In the genomic region with DNA sequence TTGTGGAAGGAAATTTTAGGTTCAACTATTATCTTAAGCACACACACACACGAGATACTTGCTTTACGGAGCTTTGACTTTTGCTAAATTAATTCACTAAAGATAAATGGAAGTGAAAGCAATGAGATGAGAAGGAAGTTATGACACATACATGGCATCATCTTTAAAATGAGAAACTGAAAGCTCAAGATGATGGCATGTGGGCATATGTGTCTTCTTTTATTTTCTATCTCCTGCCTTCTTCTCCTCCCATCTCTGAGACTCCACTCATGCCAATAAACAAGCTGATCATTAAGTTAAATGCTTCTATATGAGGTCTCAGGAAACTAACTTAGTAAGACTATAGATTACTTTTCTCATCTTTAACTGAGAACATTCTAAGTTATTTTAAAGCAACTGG, we compare ENCODE assay signal across 9 cellular contexts.
DNase-seq lines count a peak whose midpoint lies in the region; ATAC-seq, FAIRE-seq and TF ChIP-seq lines count a peak whose summit lies in the region.
"Had no signal": no experiment of that assay in that cellular context is flagged by ENCODE, and none has a peak within 500 bp of the region (broad histone marks: within the 10 kb centered on the region; RNA-seq: fewer than 3 reads in every experiment).

No MANE protein-coding gene starts in this region.

- POLR2A ChIA-PET in GM12878 (lab: Charles Lee), result no interaction called here

- no peak for DNase-seq in CD14-positive monocyte (ENCODE audit: low spot score)
- peak; percentile 37 for DNase-seq in GM12878 (ENCODE audit: low read depth, low spot score)
- DNase-seq in stimulated activated CD8-positive, alpha-beta memory T cell treated with anti-CD3 and anti-CD28 coated beads, Interleukin-4, amount 100 ng/mL, for 48 hours, result no peak
- DNase-seq in islet precursor cell, result no peak
- DNase-seq in DMS153 (lab: John Stamatoyannopoulos, UW), result no peak
- DNase-seq in kidney glomerular epithelial cell (lab: John Stamatoyannopoulos, UW), result no peak
- DNase-seq: PC-9 had no signal

- no peaks in the 10 kb centered on the region for H3K4me1 ChIP-seq in GM12878 (ENCODE audit: control insufficient read depth, insufficient read depth, low read length)

- TF ChIP-seq CTCF in CD14-positive monocyte (IDR thresholded peaks at IDR 0.05) (no peak), GM12878 (IDR thresholded peaks at IDR 0.05 in 2 of 3, conservative IDR thresholded peaks at IDR 0.05 in 1 of 3; ENCODE audit: control insufficient read depth in 2 of 3, extremely low read depth in 1 of 3, insufficient read depth in 1 of 3, low read depth in 3 of 3, low read length in 3 of 3) (no peak)

- no peaks in the 10 kb centered on the region for H3K9me3 Mint-ChIP-seq in CD14-positive monocyte

- SMC1A ChIA-PET in GM12878 (lab: Charles Lee; ENCODE audit: uncharacterized antibody, unreplicated experiment), result interaction anchor here (1.0 to 1.3 kb wide), 4 partner anchors 13 to 135 kb away, joined by 3 to 5 read pairs (median 4); no protein-coding TSS in a partner anchor

- H3K27ac ChIP-seq in GM12878 (ENCODE audit: control insufficient read depth, insufficient read depth), result peak overlapping the region; percentile 26; the same call in 1 of the 2 replicates
- H3K27ac ChIP-seq: PC-9 had no signal

- RAD21 ChIA-PET in GM12878 (lab: Charles Lee; ENCODE audit: unreplicated experiment), result interaction anchor here (0.5 to 1.5 kb wide), 5 partner anchors 10 to 1082 kb away, joined by 3 to 6 read pairs (median 3); a partner anchor contains a TSS

- H3K9ac ChIP-seq in GM12878 (ENCODE audit: control insufficient read depth, insufficient read depth, low read length), result peak overlapping the region; percentile 21; the same call in 1 of the 2 replicates

- no peaks in the 10 kb centered on the region for H3K36me3 ChIP-seq in GM12878 (ENCODE audit: control insufficient read depth in 2 of 2, insufficient read depth in 2 of 2, low read length in 1 of 2)

- intact Hi-C loops in CD14-positive monocyte (cut with micrococcal nuclease), result loop anchor here in 1 of 2 donors (5.0 to 10.0 kb wide), 2 partner anchors 72 to 174 kb away; no protein-coding TSS in a partner anchor
- intact Hi-C loops in GM12878 (cut with micrococcal nuclease; ENCODE audit: unreplicated experiment), result no loop called here

- TF ChIP-seq RAD21 in GM12878 (IDR thresholded peaks at IDR 0.05; ENCODE audit: insufficient read depth, low read depth, low read length), result no peak

- H3K79me2 ChIP-seq in GM12878 (ENCODE audit: control insufficient read depth, insufficient read depth, low read length), result no peaks in the 10 kb centered on the region

- H4K20me1 ChIP-seq in GM12878 (ENCODE audit: control insufficient read depth, insufficient read depth), result no peaks in the 10 kb centered on the region

- no peaks in the 10 kb centered on the region for H3K27me3 ChIP-seq in GM12878 (replicated peaks in 1 of 2; ENCODE audit: control insufficient read depth in 2 of 2, insufficient read depth in 2 of 2, low read length in 1 of 2)

- peak overlapping the region; percentile 54 for H3K4me3 ChIP-seq in GM12878
- H3K4me3 ChIP-seq: PC-9 had no signal

- no peaks in the 10 kb centered on the region for H3K27me3 Mint-ChIP-seq in CD14-positive monocyte (ENCODE audit: low read depth in 3 of 3)

- peak overlapping the region; percentile 68 for H2AFZ ChIP-seq in GM12878 (ENCODE audit: control insufficient read depth, low read depth, low read length)
- H2AFZ ChIP-seq: PC-9 had no signal

- ATAC-seq in GM19372 (IDR thresholded peaks at IDR 0.05; ENCODE audit: low read depth, unreplicated experiment) (peak; percentile 91), HG03439 (IDR thresholded peaks at IDR 0.05; ENCODE audit: unreplicated experiment) (peak; percentile 84), GM12878 (peak; percentile 97)

- H3K4me3 Mint-ChIP-seq in CD14-positive monocyte, result peak overlapping the region; percentile 66 to 80

- 0% methylated on average over 2 of the region's 2 CpGs for WGBS in GM12878 (ENCODE audit: insufficient coverage, insufficient replicate concordance, low lambda C conversion rate, missing lambda C conversion rate)

- H3K27ac Mint-ChIP-seq in CD14-positive monocyte, result peak overlapping the region; percentile 83 to 92 (median 89)

- CTCF ChIA-PET in GM12878 (lab: Yijun Ruan, JAX), result interaction anchor here (0.8 to 1.7 kb wide), 4 partner anchors 9 to 651 kb away, joined by 3 to 5 read pairs (median 4); no protein-coding TSS in a partner anchor

- in situ Hi-C loops in GM12878 (cut with MboI), result no loop called here

- no TSS peak for BruUV-seq in GM12878 (replicated peaks; lab: Mats Ljungman, UMichigan)

- peak overlapping the region; percentile 69 for H3K4me2 ChIP-seq in GM12878 (ENCODE audit: control insufficient read depth, insufficient read depth)
- H3K4me2 ChIP-seq: PC-9 had no signal

- TF ChIP-seq EP300 in GM12878 (IDR thresholded peaks at IDR 0.05; ENCODE audit: borderline replicate concordance in 1 of 2, control insufficient read depth in 1 of 2, low read depth in 2 of 2, low read length in 2 of 2), result 0 out of 4 replicates have a peak, but pooled peaks of 1 of the 2 experiments have one; percentile 43

- H3K9me3 ChIP-seq in GM12878 (replicated peaks; ENCODE audit: control insufficient read depth, insufficient read depth, low read length), result no peaks in the 10 kb centered on the region

- peaks cover 2 to 4% of the 10 kb centered on the region in 2 donors for H3K36me3 Mint-ChIP-seq in CD14-positive monocyte

- H3K4me1 Mint-ChIP-seq in CD14-positive monocyte, result peaks cover 25% of the 10 kb centered on the region

- peak; percentile 52 for FAIRE-seq in GM12878 (lab: Jason Lieb, UNC)

- TF ChIP-seq POLR2A in GM12878 (IDR thresholded peaks at IDR 0.05; ENCODE audit: low read depth, low read length), result no peak

TF ChIP-seq in GM12878, 131 proteins besides CTCF, POLR2A, EP300 and RAD21 (continues in another document):
- TF ChIP-seq SMC3 (IDR thresholded peaks at IDR 0.05; ENCODE audit: borderline replicate concordance, low read length) (no peak), BCL11A (IDR thresholded peaks at IDR 0.05; ENCODE audit: low read depth, low read length) (no peak), POLR2AphosphoS2 (IDR thresholded peaks at IDR 0.05; ENCODE audit: low read depth, low read length) (no peak), SREBF1 (IDR thresholded peaks at IDR 0.05; ENCODE audit: low read length) (no peak), BHLHE40 (IDR thresholded peaks at IDR 0.05; ENCODE audit: borderline replicate concordance in 1 of 2, low read depth in 2 of 2, low read length in 1 of 2) (no peak), MEF2B (IDR thresholded peaks at IDR 0.05; ENCODE audit: partially characterized antibody, poor library complexity, severe bottlenecking) (no peak)
- TF ChIP-seq, protein P1, sequence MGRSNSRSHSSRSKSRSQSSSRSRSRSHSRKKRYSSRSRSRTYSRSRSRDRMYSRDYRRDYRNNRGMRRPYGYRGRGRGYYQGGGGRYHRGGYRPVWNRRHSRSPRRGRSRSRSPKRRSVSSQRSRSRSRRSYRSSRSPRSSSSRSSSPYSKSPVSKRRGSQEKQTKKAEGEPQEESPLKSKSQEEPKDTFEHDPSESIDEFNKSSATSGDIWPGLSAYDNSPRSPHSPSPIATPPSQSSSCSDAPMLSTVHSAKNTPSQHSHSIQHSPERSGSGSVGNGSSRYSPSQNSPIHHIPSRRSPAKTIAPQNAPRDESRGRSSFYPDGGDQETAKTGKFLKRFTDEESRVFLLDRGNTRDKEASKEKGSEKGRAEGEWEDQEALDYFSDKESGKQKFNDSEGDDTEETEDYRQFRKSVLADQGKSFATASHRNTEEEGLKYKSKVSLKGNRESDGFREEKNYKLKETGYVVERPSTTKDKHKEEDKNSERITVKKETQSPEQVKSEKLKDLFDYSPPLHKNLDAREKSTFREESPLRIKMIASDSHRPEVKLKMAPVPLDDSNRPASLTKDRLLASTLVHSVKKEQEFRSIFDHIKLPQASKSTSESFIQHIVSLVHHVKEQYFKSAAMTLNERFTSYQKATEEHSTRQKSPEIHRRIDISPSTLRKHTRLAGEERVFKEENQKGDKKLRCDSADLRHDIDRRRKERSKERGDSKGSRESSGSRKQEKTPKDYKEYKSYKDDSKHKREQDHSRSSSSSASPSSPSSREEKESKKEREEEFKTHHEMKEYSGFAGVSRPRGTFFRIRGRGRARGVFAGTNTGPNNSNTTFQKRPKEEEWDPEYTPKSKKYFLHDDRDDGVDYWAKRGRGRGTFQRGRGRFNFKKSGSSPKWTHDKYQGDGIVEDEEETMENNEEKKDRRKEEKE (IDR thresholded peaks at IDR 0.05), result no peak
- TF ChIP-seq, protein P2, sequence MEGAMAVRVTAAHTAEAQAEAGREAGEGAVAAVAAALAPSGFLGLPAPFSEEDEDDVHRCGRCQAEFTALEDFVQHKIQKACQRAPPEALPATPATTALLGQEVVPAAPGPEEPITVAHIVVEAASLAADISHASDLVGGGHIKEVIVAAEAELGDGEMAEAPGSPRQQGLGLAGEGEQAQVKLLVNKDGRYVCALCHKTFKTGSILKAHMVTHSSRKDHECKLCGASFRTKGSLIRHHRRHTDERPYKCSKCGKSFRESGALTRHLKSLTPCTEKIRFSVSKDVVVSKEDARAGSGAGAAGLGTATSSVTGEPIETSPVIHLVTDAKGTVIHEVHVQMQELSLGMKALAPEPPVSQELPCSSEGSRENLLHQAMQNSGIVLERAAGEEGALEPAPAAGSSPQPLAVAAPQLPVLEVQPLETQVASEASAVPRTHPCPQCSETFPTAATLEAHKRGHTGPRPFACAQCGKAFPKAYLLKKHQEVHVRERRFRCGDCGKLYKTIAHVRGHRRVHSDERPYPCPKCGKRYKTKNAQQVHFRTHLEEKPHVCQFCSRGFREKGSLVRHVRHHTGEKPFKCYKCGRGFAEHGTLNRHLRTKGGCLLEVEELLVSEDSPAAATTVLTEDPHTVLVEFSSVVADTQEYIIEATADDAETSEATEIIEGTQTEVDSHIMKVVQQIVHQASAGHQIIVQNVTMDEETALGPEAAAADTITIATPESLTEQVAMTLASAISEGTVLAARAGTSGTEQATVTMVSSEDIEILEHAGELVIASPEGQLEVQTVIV (IDR thresholded peaks at IDR 0.05; ENCODE audit: borderline replicate concordance, partially characterized antibody), result no peak
- TF ChIP-seq, protein P3, sequence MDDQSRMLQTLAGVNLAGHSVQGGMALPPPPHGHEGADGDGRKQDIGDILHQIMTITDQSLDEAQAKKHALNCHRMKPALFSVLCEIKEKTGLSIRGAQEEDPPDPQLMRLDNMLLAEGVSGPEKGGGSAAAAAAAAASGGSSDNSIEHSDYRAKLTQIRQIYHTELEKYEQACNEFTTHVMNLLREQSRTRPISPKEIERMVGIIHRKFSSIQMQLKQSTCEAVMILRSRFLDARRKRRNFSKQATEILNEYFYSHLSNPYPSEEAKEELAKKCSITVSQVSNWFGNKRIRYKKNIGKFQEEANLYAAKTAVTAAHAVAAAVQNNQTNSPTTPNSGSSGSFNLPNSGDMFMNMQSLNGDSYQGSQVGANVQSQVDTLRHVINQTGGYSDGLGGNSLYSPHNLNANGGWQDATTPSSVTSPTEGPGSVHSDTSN (IDR thresholded peaks at IDR 0.05; ENCODE audit: insufficient replicate concordance, low read depth, low read length), result no peak
